Comparison of ENCODE assay signal across 20 cellular contexts in the genomic region with DNA sequence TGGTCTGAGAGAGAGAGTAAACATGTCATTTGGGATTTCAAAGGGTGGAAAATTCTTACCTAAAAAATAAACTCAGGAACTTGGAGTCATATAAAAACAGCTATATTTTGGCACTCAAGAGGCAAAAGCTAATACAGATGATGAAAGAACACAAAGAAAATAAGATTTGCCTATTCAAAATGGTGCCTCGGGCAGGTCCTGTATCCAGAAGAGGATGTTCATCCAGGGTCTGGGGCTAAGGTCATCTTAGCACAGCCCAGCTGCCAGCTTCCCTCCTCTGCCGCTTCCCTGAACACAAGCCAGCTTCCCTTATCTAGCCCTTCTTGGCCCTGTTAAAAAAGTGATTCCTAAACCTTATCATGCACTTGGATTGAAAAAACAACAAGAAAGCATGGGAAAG. TPM values are rescaled to one million over a fixed set of nuclear protein-coding genes. Genes with fewer than 3 reads are reported as not detected.
"Had no signal": no experiment of that assay in that cellular context is flagged by ENCODE, and none has a peak within 500 bp of the region (broad histone marks: within the 10 kb centered on the region; RNA-seq: fewer than 3 reads in every experiment).

No MANE protein-coding gene starts in this region.

RNA-seq across cellular contexts. Expression of gene GLYATL1B, which starts 33.8 kb away (rescaled TPM):
- total RNA-seq: heart right ventricle; hepatocyte; kidney epithelial cell; lower leg skin; lung microvascular endothelial cell; mucosa of gallbladder; naive thymus-derived CD8-positive, alpha-beta T cell; neural crest cell; osteoblast; pancreas; prostate gland; right cardiac atrium; sigmoid colon; spleen; temporal lobe; tibial nerve; urinary bladder; vagina had no signal
- polyA plus RNA-seq: heart right ventricle; naive thymus-derived CD8-positive, alpha-beta T cell; pancreas; right cardiac atrium; sigmoid colon; small intestine; spleen; thymus; urinary bladder had no signal

RNA-seq across cellular contexts. Expression of gene FAM111B, which starts 54.7 kb away (rescaled TPM):
- polyA plus RNA-seq: naive thymus-derived CD8-positive, alpha-beta T cell had no signal
